ENCODE assay signal across 6 cellular contexts in genomic region chr11:124762624-124763155, GRCh38. TPM values are rescaled to one million over a fixed set of nuclear protein-coding genes. Genes with fewer than 3 reads are reported as not detected.
DNase-seq lines count a peak whose midpoint lies in the region; ATAC-seq, FAIRE-seq and TF ChIP-seq lines count a peak whose summit lies in the region.

No MANE protein-coding gene starts in this region.

- H3K4me3 ChIP-seq in BLaER1 treated with 17β-estradiol and CSF1 and Interleukin-3, amounts not matched to agents 10 nM and 100 nM = peak overlapping the region; percentile 63 to 77 (median 68)
- H3K4me3 ChIP-seq in keratinocyte (ENCODE audit: control insufficient read depth in 2 of 3, extremely low read depth in 1 of 3, insufficient read depth in 2 of 3, low read depth in 1 of 3, low read length in 3 of 3) = peak overlapping the region; percentile 30 to 75 (median 47)

- dilution Hi-C loops in keratinocyte (cut with MboI; ENCODE audit: extremely low pct_ligation_motif_present, low sequenced_read_pairs) = no loop called here

- CTCF ChIA-PET in T-cell (lab: Charles Lee) = interaction anchor here (0.6 to 4.6 kb wide), 18 partner anchors 8 to 93 kb away, joined by 3 to 45 read pairs (median 4); partner anchors contain the start of genes NRGN (in 1 of the 2), SIAE (in 1 of the 2) and SPA17 (in 1 of the 2)

- POLR2A ChIA-PET in T-cell (lab: Charles Lee) = no interaction called here

- H3K27ac Mint-ChIP-seq in T-cell = no peak overlapping the region

- H3K36me3 ChIP-seq in BLaER1 treated with 17β-estradiol and CSF1 and Interleukin-3, amounts not matched to agents 10 nM and 100 nM = peaks cover 11 to 37% (median 27%) of the 10 kb centered on the region in 11 experiments
- no peaks in the 10 kb centered on the region for H3K36me3 ChIP-seq in keratinocyte (ENCODE audit: control insufficient read depth in 2 of 2, extremely low read depth in 1 of 2, insufficient read depth in 2 of 2, low read length in 2 of 2)

- peak overlapping the region; percentile 84 to 93 (median 91) for H3K4me3 Mint-ChIP-seq in T-cell

- H3K27ac ChIP-seq in BLaER1 treated with 17β-estradiol and CSF1 and Interleukin-3, amounts not matched to agents 10 nM and 100 nM = peak overlapping the region in 1 of 11 experiments; percentile 14; a peak in 2 of 22 replicates
- no peak overlapping the region for H3K27ac ChIP-seq in keratinocyte (ENCODE audit: control insufficient read depth, insufficient read depth, low read length)

- H2AFZ ChIP-seq in keratinocyte (ENCODE audit: control insufficient read depth, low read length) = no peak overlapping the region

- H3K4me1 Mint-ChIP-seq in T-cell = peaks cover 26 to 39% (median 27%) of the 10 kb centered on the region in 3 donors

- H3K27me3 Mint-ChIP-seq in T-cell = peaks cover 14 to 36% of the 10 kb centered on the region in 2 donors

- no peak for FAIRE-seq in keratinocyte (lab: Jason Lieb, UNC)
- FAIRE-seq in H54 (lab: Jason Lieb, UNC) = no peak

- no peaks in the 10 kb centered on the region for H3K9me1 ChIP-seq in keratinocyte (ENCODE audit: control insufficient read depth, extremely low read depth, insufficient read depth, low read length)

- no peak for TF ChIP-seq CTCF in keratinocyte (optimal IDR thresholded peaks at IDR 0.05 in 1 of 3, IDR thresholded peaks at IDR 0.05 in 1 of 3, conservative IDR thresholded peaks at IDR 0.05 in 1 of 3; ENCODE audit: extremely low read depth in 1 of 3, insufficient read depth in 2 of 3, low read length in 3 of 3)

- peaks cover 0 to 42% (median 0%) of the 10 kb centered on the region in 11 experiments; a peak in 9 of 22 replicates for H3K27me3 ChIP-seq in BLaER1 treated with 17β-estradiol and CSF1 and Interleukin-3, amounts not matched to agents 10 nM and 100 nM
- H3K27me3 ChIP-seq in keratinocyte (ENCODE audit: control insufficient read depth, extremely low read depth, insufficient read depth, low read length) = peaks cover 54% of the 10 kb centered on the region

- no peak for TF ChIP-seq POLR2A in H54 (IDR thresholded peaks at IDR 0.05; ENCODE audit: low read depth, low read length)

- DNase-seq in T-cell = peak in 1 of 34 experiments; percentile 25
- DNase-seq in keratinocyte (ENCODE audit: low read depth, low spot score) = no peak
- DNase-seq in H54 (ENCODE audit: insufficient read length, low spot score) = no peak
- DNase-seq in dedifferentiated amniotic fluid mesenchymal stem cell (ENCODE audit: extremely low spot score) = no peak

- peak overlapping the region; percentile 96 to 100 (median 100) for H3K4me2 ChIP-seq in BLaER1 treated with 17β-estradiol and CSF1 and Interleukin-3, amounts not matched to agents 10 nM and 100 nM
- peak overlapping the region; percentile 83 for H3K4me2 ChIP-seq in keratinocyte (ENCODE audit: control insufficient read depth, extremely low read depth, insufficient read depth, low read depth, low read length)

- H3K36me3 Mint-ChIP-seq in T-cell = peaks cover 7% of the 10 kb centered on the region

- peaks cover 40 to 57% (median 51%) of the 10 kb centered on the region in 10 experiments for H3K4me1 ChIP-seq in BLaER1 treated with 17β-estradiol and CSF1 and Interleukin-3, amounts not matched to agents 10 nM and 100 nM
- H3K4me1 ChIP-seq in keratinocyte (ENCODE audit: control insufficient read depth, extremely low read depth, insufficient read depth, low read length) = peaks cover 13% of the 10 kb centered on the region

- ATAC-seq in GM21825 (IDR thresholded peaks at IDR 0.05; ENCODE audit: unreplicated experiment) (peak; percentile 7), T-cell (replicated peaks in 1 of 4) (peak; percentile 36 to 51 (median 41))

- H3K9me3 Mint-ChIP-seq in T-cell = no peaks in the 10 kb centered on the region

- no peaks in the 10 kb centered on the region for H3K79me2 ChIP-seq in keratinocyte (ENCODE audit: control insufficient read depth, insufficient read depth, low read length)

- H4K20me1 ChIP-seq in BLaER1 treated with 17β-estradiol and CSF1 and Interleukin-3, amounts not matched to agents 10 nM and 100 nM = peaks cover 0 to 46% (median 28%) of the 10 kb centered on the region in 11 experiments; a peak in 18 of 22 replicates
- no peaks in the 10 kb centered on the region for H4K20me1 ChIP-seq in keratinocyte (ENCODE audit: control insufficient read depth, extremely low read depth, insufficient read depth, low read length)

- peaks cover 0 to 9% (median 0%) of the 10 kb centered on the region in 11 experiments; a peak in 1 of 22 replicates for H3K9me3 ChIP-seq in BLaER1 treated with 17β-estradiol and CSF1 and Interleukin-3, amounts not matched to agents 10 nM and 100 nM (replicated peaks in 1 of 11)
- no peaks in the 10 kb centered on the region for H3K9me3 ChIP-seq in keratinocyte (ENCODE audit: control insufficient read depth, low read depth, low read length)

- peak overlapping the region; percentile 43 to 80 (median 67) for H3K9ac ChIP-seq in BLaER1 treated with 17β-estradiol and CSF1 and Interleukin-3, amounts not matched to agents 10 nM and 100 nM
- no peak overlapping the region for H3K9ac ChIP-seq in keratinocyte (ENCODE audit: control insufficient read depth, extremely low read depth, insufficient read depth, low read length)

RNA-seq across cellular contexts. Expression of gene ESAM, which starts 0.6 kb away (rescaled TPM):
- 1 to 10 TPM; 1.2 to 3.5 (median 2.5) TPM for total RNA-seq in T-cell
- polyA plus RNA-seq in keratinocyte = 0.04 TPM in 2 of 3 replicates, not detected in the other
- polyA plus RNA-seq in keratinocyte (2011; ENCODE audit: low read depth) = not detected
- polyA plus RNA-seq in keratinocyte (2011; cell fraction: cytosol; rRNA removed) = not detected in 2 replicates
- 0.25 and 0.41 TPM in 2 replicates for polyA plus RNA-seq in keratinocyte (2011; cell fraction: nucleus; rRNA removed)
- polyA plus RNA-seq in keratinocyte (2012; ENCODE audit: low replicate concordance) = not detected in 2 replicates
- not detected in 3 replicates for polyA minus RNA-seq in keratinocyte
- polyA minus RNA-seq in keratinocyte (2011; cell fraction: cytosol; rRNA and poly(A)+ RNA removed) = not detected
- 0.31 TPM in 1 of 2 replicates, not detected in the other for polyA minus RNA-seq in keratinocyte (2011; cell fraction: nucleus; rRNA and poly(A)+ RNA removed)

RNA-seq across cellular contexts. Expression of gene VSIG2, which starts 10.6 kb away (rescaled TPM):
- total RNA-seq in T-cell = 1 to 10 TPM in 2 of 5 donors, under 1 TPM in 3; 0.66 to 1.6 (median 0.98) TPM
- 0.08 TPM in 1 of 3 replicates, not detected in the others for polyA plus RNA-seq in keratinocyte
- not detected for polyA plus RNA-seq in keratinocyte (2011; ENCODE audit: low read depth)
- not detected in 2 replicates for polyA plus RNA-seq in keratinocyte (2011; cell fraction: cytosol; rRNA removed)
- polyA plus RNA-seq in keratinocyte (2011; cell fraction: nucleus; rRNA removed) = not detected in 2 replicates
- polyA plus RNA-seq in keratinocyte (2012; ENCODE audit: low replicate concordance) = not detected in 2 replicates
- polyA minus RNA-seq in keratinocyte = not detected in 3 replicates
- not detected for polyA minus RNA-seq in keratinocyte (2011; cell fraction: cytosol; rRNA and poly(A)+ RNA removed)
- polyA minus RNA-seq in keratinocyte (2011; cell fraction: nucleus; rRNA and poly(A)+ RNA removed) = not detected in 2 replicates

RNA-seq across cellular contexts. Expression of gene NRGN, which starts 22.9 kb away (rescaled TPM):
- 10 to 100 TPM in 1 of 5 donors, 1 to 10 TPM in 1, under 1 TPM in 3; 0.26 to 11.0 (median 0.89) TPM for total RNA-seq in T-cell
- polyA plus RNA-seq in keratinocyte = 0.37 to 3.3 TPM (median 0.97 TPM) in 3 replicates
- not detected for polyA plus RNA-seq in keratinocyte (2011; ENCODE audit: low read depth)
- polyA plus RNA-seq in keratinocyte (2011; cell fraction: cytosol; rRNA removed) = 0.50 and 0.88 TPM in 2 replicates
- 0.22 and 1.0 TPM in 2 replicates for polyA plus RNA-seq in keratinocyte (2011; cell fraction: nucleus; rRNA removed)
- 4.0 TPM in 1 of 2 replicates, not detected in the other for polyA plus RNA-seq in keratinocyte (2012; ENCODE audit: low replicate concordance)
- 0.33 to 2.0 TPM (median 0.99 TPM) in 3 replicates for polyA minus RNA-seq in keratinocyte
- polyA minus RNA-seq in keratinocyte (2011; cell fraction: cytosol; rRNA and poly(A)+ RNA removed) = not detected
- polyA minus RNA-seq in keratinocyte (2011; cell fraction: nucleus; rRNA and poly(A)+ RNA removed) = not detected in 2 replicates

RNA-seq across cellular contexts. Expression of gene MSANTD2, which starts 37.5 kb away (rescaled TPM):
- 10 to 100 TPM; 10.1 to 25.2 (median 19.9) TPM for total RNA-seq in T-cell
- polyA plus RNA-seq in keratinocyte = 2.9 to 6.6 TPM (median 3.6 TPM) in 3 replicates
- polyA plus RNA-seq in keratinocyte (2011; ENCODE audit: low read depth) = 6.0 TPM
- polyA plus RNA-seq in keratinocyte (2011; cell fraction: cytosol; rRNA removed) = 1.2 and 2.4 TPM in 2 replicates
- polyA plus RNA-seq in keratinocyte (2011; cell fraction: nucleus; rRNA removed) = 11.9 and 13.1 TPM in 2 replicates
- polyA plus RNA-seq in keratinocyte (2012; ENCODE audit: low replicate concordance) = 2.3 and 4.7 TPM in 2 replicates
- polyA minus RNA-seq in keratinocyte = 0.46 to 3.1 TPM (median 0.76 TPM) in 3 replicates
- polyA minus RNA-seq in keratinocyte (2011; cell fraction: cytosol; rRNA and poly(A)+ RNA removed) = not detected
- 1.7 and 6.9 TPM in 2 replicates for polyA minus RNA-seq in keratinocyte (2011; cell fraction: nucleus; rRNA and poly(A)+ RNA removed)
